16 cellular contexts compared by ENCODE assay signal in the genomic region with DNA sequence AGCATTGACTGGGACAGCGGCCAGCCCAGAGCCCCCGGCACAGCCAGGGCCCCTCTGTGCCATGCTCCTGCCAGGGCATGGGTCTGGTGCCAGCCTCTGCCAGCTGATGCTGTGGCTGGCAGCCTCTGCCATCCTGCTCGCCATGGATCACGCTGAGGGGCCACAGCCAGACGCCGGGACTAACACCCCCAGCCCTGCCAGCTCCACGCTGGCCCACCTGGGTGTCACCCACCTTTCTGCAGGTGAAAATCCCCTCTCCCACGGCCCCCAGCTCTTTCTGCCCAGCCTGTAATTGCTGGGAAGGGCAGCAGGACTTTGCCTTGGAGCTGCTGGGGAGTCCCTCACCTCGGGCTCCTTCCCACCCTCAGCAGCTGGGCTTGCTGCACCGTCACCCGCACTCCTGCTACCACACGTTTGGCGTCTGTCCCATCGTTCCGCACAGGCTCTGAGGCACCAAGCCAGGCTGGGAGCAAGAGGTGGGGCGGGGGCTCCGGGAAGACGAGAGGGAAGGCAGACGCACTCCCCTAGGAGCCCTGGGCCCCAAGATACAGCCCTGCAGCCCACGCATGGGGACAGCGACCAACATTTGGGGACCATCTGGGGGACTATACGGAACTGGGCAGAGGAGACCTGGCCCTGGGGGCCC. TPM values are rescaled to one million over a fixed set of nuclear protein-coding genes. Genes with fewer than 3 reads are reported as not detected.
A peak's percentile ranks its signal among the peaks of the same experiment; 100 is the strongest.
DNase-seq lines count a peak whose midpoint lies in the region; ATAC-seq, FAIRE-seq and TF ChIP-seq lines count a peak whose summit lies in the region.
"Had no signal": no experiment of that assay in that cellular context is flagged by ENCODE, and none has a peak within 500 bp of the region (broad histone marks: within the 10 kb centered on the region; RNA-seq: fewer than 3 reads in every experiment).

No MANE protein-coding gene starts in this region.

- DNase-seq in GM23248 (no peak), MCF 10A (ENCODE audit: unreplicated experiment) (peak; percentile 9), nephron progenitor cell (peak; percentile 3), HTR-8/SVneo (ENCODE audit: insufficient read length, low spot score) (no peak), GF-D8 (lab: John Stamatoyannopoulos, UW) (no peak)
- no peak for DNase-seq in effector CD8-positive, alpha-beta T cell (lab: John Stamatoyannopoulos, UW)
- DNase-seq: activated CD8-positive, alpha-beta memory T cell treated with anti-CD3 and anti-CD28 coated beads, Interleukin-2, amount 50 U/mL, for 48 hours; activated naive CD8-positive, alpha-beta T cell treated with anti-CD3 and anti-CD28 coated beads for 36 hours; CD8-positive, alpha-beta memory T cell; central memory CD4-positive, alpha-beta T cell; T-helper 2 cell had no signal

- H3K27me3 Mint-ChIP-seq in MCF 10A (ENCODE audit: insufficient read depth, unreplicated experiment) (no peaks in the 10 kb centered on the region), nephron progenitor cell (ENCODE audit: low read depth, poor library complexity) (peaks cover 20% of the 10 kb centered on the region)
- H3K27me3 Mint-ChIP-seq: activated naive CD8-positive, alpha-beta T cell treated with anti-CD3 and anti-CD28 coated beads for 36 hours had no signal

- peak overlapping the region in 7 of 11 experiments; percentile 22 to 64 (median 59); a peak in 8 of 22 replicates for H3K27ac ChIP-seq in BLaER1 treated with 17β-estradiol and CSF1 and Interleukin-3, amounts not matched to agents 10 nM and 100 nM
- H3K27ac ChIP-seq in GM23248 = no peak overlapping the region
- H3K27ac ChIP-seq: upper lobe of left lung had no signal

- H3K27ac Mint-ChIP-seq in MCF 10A (ENCODE audit: low read depth, unreplicated experiment) (no peak overlapping the region), nephron progenitor cell (no peak overlapping the region)
- H3K27ac Mint-ChIP-seq: activated naive CD8-positive, alpha-beta T cell treated with anti-CD3 and anti-CD28 coated beads for 36 hours; CD8-positive, alpha-beta memory T cell had no signal

- peak overlapping the region in 8 of 10 experiments; percentile 39 to 64 (median 50); a peak in 9 of 20 replicates for H3K4me3 ChIP-seq in BLaER1 treated with 17β-estradiol and CSF1 and Interleukin-3, amounts not matched to agents 10 nM and 100 nM
- H3K4me3 ChIP-seq in GM23248 = 0 out of 2 replicates have a peak overlapping the region, but pooled peaks have one; percentile 56

- H3K9ac ChIP-seq in BLaER1 treated with 17β-estradiol and CSF1 and Interleukin-3, amounts not matched to agents 10 nM and 100 nM = peak overlapping the region in 8 of 11 experiments; percentile 52 to 69 (median 61); a peak in 12 of 22 replicates
- H3K9ac ChIP-seq in GM23248 = no peak overlapping the region

- BruUV-seq in MCF 10A (replicated peaks; lab: Mats Ljungman, UMichigan) = no TSS peak

- POLR2A ChIA-PET in MCF 10A (lab: Yijun Ruan, JAX) = interaction anchor here (0.6 to 1.3 kb wide), 3 partner anchors 25 to 195 kb away, joined by 3 to 4 read pairs (median 4); partner anchors contain the start of genes ACSF3, GALNS and TRAPPC2L

- 12 to 16% methylated on average over 20 to 22 of the region's 22 CpGs for whole genome bisulfite sequencing in GM23248 (ENCODE audit: low coverage in 1 of 2, low lambda C conversion rate in 2 of 2, missing lambda C conversion rate in 2 of 2), 2 experiments

- no peak overlapping the region for H2AFZ ChIP-seq in GM23248

- no peaks in the 10 kb centered on the region for H3K79me2 ChIP-seq in GM23248 (ENCODE audit: insufficient read depth)

- no peaks in the 10 kb centered on the region for H3K9me3 ChIP-seq in BLaER1 treated with 17β-estradiol and CSF1 and Interleukin-3, amounts not matched to agents 10 nM and 100 nM (replicated peaks in 1 of 11)
- H3K9me3 ChIP-seq in GM23248 (ENCODE audit: low read depth) = no peaks in the 10 kb centered on the region
- H3K9me3 ChIP-seq: upper lobe of left lung had no signal

- no peak for FAIRE-seq in HTR-8/SVneo (lab: Jason Lieb, UNC)
- FAIRE-seq: endothelial cell of umbilical vein, islet of Langerhans had no signal

- no peaks in the 10 kb centered on the region for H3K36me3 ChIP-seq in BLaER1 treated with 17β-estradiol and CSF1 and Interleukin-3, amounts not matched to agents 10 nM and 100 nM
- H3K36me3 ChIP-seq in GM23248 (ENCODE audit: low read depth) = no peaks in the 10 kb centered on the region
- H3K36me3 ChIP-seq: upper lobe of left lung had no signal

- no peaks in the 10 kb centered on the region for H3K27me3 ChIP-seq in BLaER1 treated with 17β-estradiol and CSF1 and Interleukin-3, amounts not matched to agents 10 nM and 100 nM
- peaks cover 18% of the 10 kb centered on the region; the same call in 1 of the 2 replicates for H3K27me3 ChIP-seq in GM23248 (replicated peaks; ENCODE audit: insufficient read depth)
- H3K27me3 ChIP-seq: upper lobe of left lung had no signal

- intact Hi-C loops in MCF 10A (cut with micrococcal nuclease) = no loop called here

- ATAC-seq in HG03442 (IDR thresholded peaks at IDR 0.05; ENCODE audit: unreplicated experiment) = no peak

- H3K9me3 Mint-ChIP-seq in MCF 10A (ENCODE audit: unreplicated experiment) = no peaks in the 10 kb centered on the region
- no peaks in the 10 kb centered on the region for H3K9me3 Mint-ChIP-seq in nephron progenitor cell
- H3K9me3 Mint-ChIP-seq: activated naive CD8-positive, alpha-beta T cell treated with anti-CD3 and anti-CD28 coated beads for 36 hours; CD8-positive, alpha-beta memory T cell had no signal

- H3K9me2 ChIP-seq in GM23248 (ENCODE audit: insufficient read depth) = no peaks in the 10 kb centered on the region

- H3K4me3 Mint-ChIP-seq in MCF 10A (ENCODE audit: unreplicated experiment) (peak overlapping the region; percentile 86), nephron progenitor cell (no peak overlapping the region)
- H3K4me3 Mint-ChIP-seq: CD8-positive, alpha-beta memory T cell had no signal

- TF ChIP-seq CTCF in MCF 10A (IDR thresholded peaks at IDR 0.05; ENCODE audit: unreplicated experiment) (no peak), nephron progenitor cell (IDR thresholded peaks at IDR 0.05) (no peak)

- peaks cover 37 to 58% (median 50%) of the 10 kb centered on the region in 10 experiments for H3K4me1 ChIP-seq in BLaER1 treated with 17β-estradiol and CSF1 and Interleukin-3, amounts not matched to agents 10 nM and 100 nM
- no peaks in the 10 kb centered on the region for H3K4me1 ChIP-seq in GM23248 (ENCODE audit: insufficient read depth)
- H3K4me1 ChIP-seq: upper lobe of left lung had no signal

- H3K36me3 Mint-ChIP-seq in MCF 10A (ENCODE audit: insufficient read depth, unreplicated experiment) = no peaks in the 10 kb centered on the region
- no peaks in the 10 kb centered on the region for H3K36me3 Mint-ChIP-seq in nephron progenitor cell (ENCODE audit: low read depth)
- H3K36me3 Mint-ChIP-seq: activated naive CD8-positive, alpha-beta T cell treated with anti-CD3 and anti-CD28 coated beads for 36 hours; CD8-positive, alpha-beta memory T cell had no signal

- H3K4me1 Mint-ChIP-seq in MCF 10A (ENCODE audit: insufficient read depth, unreplicated experiment) (peaks cover 10% of the 10 kb centered on the region), nephron progenitor cell (peaks cover 27% of the 10 kb centered on the region)
- H3K4me1 Mint-ChIP-seq: activated naive CD8-positive, alpha-beta T cell treated with anti-CD3 and anti-CD28 coated beads for 36 hours; CD8-positive, alpha-beta memory T cell had no signal

- in situ Hi-C loops in GM23248 (cut with MboI) = no loop called here

- H3K4me2 ChIP-seq in BLaER1 treated with 17β-estradiol and CSF1 and Interleukin-3, amounts not matched to agents 10 nM and 100 nM = peak overlapping the region; percentile 78 to 94 (median 87)
- H3K4me2 ChIP-seq in GM23248 (ENCODE audit: unreplicated experiment) = no peak overlapping the region

- peaks cover 0 to 40% (median 0%) of the 10 kb centered on the region in 11 experiments; a peak in 9 of 22 replicates for H4K20me1 ChIP-seq in BLaER1 treated with 17β-estradiol and CSF1 and Interleukin-3, amounts not matched to agents 10 nM and 100 nM
- H4K20me1 ChIP-seq in GM23248 (ENCODE audit: insufficient read depth) = no peaks in the 10 kb centered on the region

- CTCF ChIA-PET in MCF 10A (lab: Yijun Ruan, JAX) = interaction anchor here (0.9 kb wide), 1 partner anchor 13 kb away, joined by 3 read pairs; no protein-coding TSS in a partner anchor

- no peaks in the 10 kb centered on the region for H3F3A ChIP-seq in GM23248 (ENCODE audit: insufficient read depth)

RNA-seq across cellular contexts. Expression of gene ACSF3, which starts 42.0 kb away (rescaled TPM):
- 17.1 and 26.7 TPM in 2 replicates for total RNA-seq in GM23248 (2014; rRNA removed; shearing (Covaris generic))
- polyA plus RNA-seq in GM23248 (2016; fragmentation: Nextera tagmentation; extraction: Ambion mirVana) = 15.2 and 15.9 TPM in 2 replicates
- 39.2 and 43.7 TPM in 2 replicates for total RNA-seq in MCF 10A (2022)

Comparison
In these comparisons a context has a peak if more than half of its experiments do, and no peak if none do; other contexts are left out.
1. DNase-seq: peak in MCF 10A (single experiment) and nephron progenitor cell (single experiment); none in GM23248 (single experiment), effector CD8-positive, alpha-beta T cell (single experiment), HTR-8/SVneo (single experiment) and GF-D8 (single experiment).